ENCODE assay signal across 8 cellular contexts in the genomic region with DNA sequence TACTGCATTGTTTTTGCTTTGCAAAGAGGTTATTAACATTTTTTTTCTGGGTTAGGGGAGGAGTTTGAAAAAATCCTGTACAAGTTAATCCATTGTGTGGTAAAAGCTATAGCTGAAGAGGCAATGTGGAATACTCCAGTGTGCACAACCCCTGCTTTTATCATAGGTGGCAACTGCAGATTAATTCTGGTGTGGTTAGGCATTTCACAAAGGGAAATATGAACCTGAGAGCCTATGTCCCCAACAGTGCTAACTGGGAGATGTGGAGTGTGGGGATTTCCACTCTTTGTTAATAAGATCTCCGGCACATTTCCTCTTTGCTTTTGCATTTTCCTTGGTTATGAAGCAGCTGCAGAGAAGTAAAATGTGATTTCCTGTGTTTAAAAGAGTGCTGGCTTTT. TPM values are rescaled to one million over a fixed set of nuclear protein-coding genes. Genes with fewer than 3 reads are reported as not detected.
DNase-seq lines count a peak whose midpoint lies in the region; ATAC-seq and TF ChIP-seq lines count a peak whose summit lies in the region.

No MANE protein-coding gene starts in this region.

- H3K27me3 ChIP-seq in ACC112 (ENCODE audit: insufficient read depth, low read length) (no peaks in the 10 kb centered on the region), SU-DHL-6 (ENCODE audit: low read length) (no peaks in the 10 kb centered on the region)

- intact Hi-C loops in Right ventricle myocardium inferior (cut with DNase I): no loop called here

- H3K36me3 ChIP-seq in ACC112 (ENCODE audit: insufficient read depth, low read length): peaks cover 6% of the 10 kb centered on the region; the same call in 1 of the 2 replicates
- H3K36me3 ChIP-seq in SU-DHL-6 (ENCODE audit: low read length): no peaks in the 10 kb centered on the region; the same call in 1 of the 2 replicates

- H3K9me3 ChIP-seq in SU-DHL-6 (ENCODE audit: insufficient read depth, low read length): no peaks in the 10 kb centered on the region

- TF ChIP-seq CTCF in GM20000 (IDR thresholded peaks at IDR 0.05; ENCODE audit: extremely low read depth, missing control alignments): no peak
- TF ChIP-seq CTCF in SU-DHL-6 (IDR thresholded peaks at IDR 0.05; ENCODE audit: insufficient read depth, low read length, poor library complexity, severe bottlenecking): no peak

- DNase-seq in GM20000 (ENCODE audit: low spot score) (peak; percentile 42), germinal center (ENCODE audit: low spot score) (peak; percentile 20), NCI-H187 treated with DMSO at 0.1 percent for 48 hours (lab: John Stamatoyannopoulos, UW) (no peak), Right ventricle myocardium inferior (ENCODE audit: missing footprints) (no peak)

- no peak for ATAC-seq in HG03175 (IDR thresholded peaks at IDR 0.05; ENCODE audit: unreplicated experiment)
- ATAC-seq in GM19324 (IDR thresholded peaks at IDR 0.05; ENCODE audit: low FRiP score, unreplicated experiment): no peak
- no peak for ATAC-seq in Right ventricle myocardium inferior

- H3K4me3 ChIP-seq in ACC112 (ENCODE audit: low read depth, low read length) (peak overlapping the region; percentile 38; the same call in 1 of the 2 replicates), SU-DHL-6 (ENCODE audit: insufficient read depth, low read length, poor library complexity, severe bottlenecking) (no peak overlapping the region)

- H3K27ac ChIP-seq in ACC112 (ENCODE audit: low read depth, low read length): peak overlapping the region; percentile 65
- peak overlapping the region; percentile 17; the same call in 1 of the 2 replicates for H3K27ac ChIP-seq in SU-DHL-6 (ENCODE audit: low read depth, low read length)

- 0 out of 2 replicates have a peak, but pooled peaks cover 3% of the 10 kb centered on the region for H3F3A ChIP-seq in SU-DHL-6 (ENCODE audit: insufficient read depth)

- no peaks in the 10 kb centered on the region for H3K9me2 ChIP-seq in SU-DHL-6 (replicated peaks; ENCODE audit: insufficient read depth, low read length)

- H3K4me2 ChIP-seq in SU-DHL-6 (ENCODE audit: low read depth, low read length, poor library complexity, severe bottlenecking): no peak overlapping the region

- H3K4me1 ChIP-seq in ACC112 (ENCODE audit: control insufficient read depth, insufficient read depth, low read length, unreplicated experiment): peaks cover 32% of the 10 kb centered on the region

- H3K79me2 ChIP-seq in ACC112 (ENCODE audit: control insufficient read depth, insufficient read depth, low read length, unreplicated experiment) (peaks cover 13% of the 10 kb centered on the region), SU-DHL-6 (ENCODE audit: insufficient read depth, low read length) (peaks cover 17% of the 10 kb centered on the region; the same call in 1 of the 2 replicates)

- H3K9ac ChIP-seq in SU-DHL-6 (ENCODE audit: low read length): no peak overlapping the region

- H2AFZ ChIP-seq in ACC112 (ENCODE audit: low read length, unreplicated experiment) (peak overlapping the region; percentile 9), SU-DHL-6 (ENCODE audit: low read depth, low read length, severe bottlenecking) (no peak overlapping the region)

- H4K20me1 ChIP-seq in SU-DHL-6 (ENCODE audit: low read depth, low read length): no peaks in the 10 kb centered on the region

RNA-seq across cellular contexts. Expression of gene PRORP, which starts 33.6 kb away (rescaled TPM):
- 22.0 TPM for total RNA-seq in Right ventricle myocardium inferior

RNA-seq across cellular contexts. Expression of gene PPP2R3C, which starts 34.2 kb away (rescaled TPM):
- 26.8 TPM for total RNA-seq in Right ventricle myocardium inferior

Comparison
In these comparisons a context has a peak if more than half of its experiments do, and no peak if none do; other contexts are left out.
1. DNase-seq: peak in GM20000 (single experiment) and germinal center (single experiment); none in NCI-H187 treated with DMSO at 0.1 percent for 48 hours (single experiment) and Right ventricle myocardium inferior (single experiment).